25 cellular contexts compared by ENCODE assay signal in genomic region chr1:1460540-1461130, GRCh38. TPM values are rescaled to one million over a fixed set of nuclear protein-coding genes. Genes with fewer than 3 reads are reported as not detected.
"Had no signal": no experiment of that assay in that cellular context is flagged by ENCODE, and none has a peak within 500 bp of the region (broad histone marks: within the 10 kb centered on the region; RNA-seq: fewer than 3 reads in every experiment).

No MANE protein-coding gene starts in this region.

- H3K36me3 ChIP-seq: esophagus squamous epithelium, lower lobe of right lung, neutrophil, sigmoid colon, tibial artery had no signal

- ATAC-seq: effector memory CD8-positive, alpha-beta T cell; left colon; left ventricle myocardium superior; lower lobe of right lung; natural killer cell; stimulated activated effector memory CD8-positive, alpha-beta T cell treated with anti-CD3 and anti-CD28 coated beads, Interleukin-12 subunit alpha, Interleukin-12 subunit beta, amount 100 ng/mL, for 72 hours had no signal

- H3K4me3 ChIP-seq: esophagus squamous epithelium, lower lobe of right lung, sigmoid colon, testis, tibial artery had no signal

- H3K9me3 ChIP-seq: esophagus squamous epithelium, lower lobe of right lung, neutrophil, sigmoid colon, testis, tibial artery had no signal

- H3K79me2 ChIP-seq: parathyroid adenoma had no signal

- DNase-seq: cortex of kidney; effector memory CD8-positive, alpha-beta T cell; erythroblast; esophagus squamous epithelium; hypothalamus; immature natural killer cell; islet precursor cell; kidney glomerular epithelial cell; left colon; left ventricle myocardium superior; lower lobe of right lung; natural killer cell; sigmoid colon; stimulated activated CD4-positive, alpha-beta T cell treated with anti-CD3 and anti-CD28 coated beads, Interleukin-2, amount 100 ng/mL, for 24 hours; stimulated activated CD4-positive, alpha-beta T cell treated with anti-CD3 and anti-CD28 coated beads, Interleukin-4, amount 100 ng/mL, for 24 hours; stimulated activated naive CD4-positive, alpha-beta T cell treated with Interleukin-2 at 50 U/mL for 16 hours; substantia nigra; testis; tibial artery had no signal

- H3K27ac ChIP-seq: esophagus squamous epithelium, lower lobe of right lung, neutrophil, parathyroid adenoma, sigmoid colon, testis, tibial artery had no signal

- H3K27me3 ChIP-seq: sigmoid colon, testis had no signal

- H3K9ac ChIP-seq: parathyroid adenoma had no signal

- H2AFZ ChIP-seq: parathyroid adenoma had no signal

- H3K4me1 ChIP-seq: parathyroid adenoma, sigmoid colon, tibial artery had no signal

RNA-seq across cellular contexts. Expression of gene ATAD3C, which starts 11.1 kb away (rescaled TPM):
- total RNA-seq: frontal cortex, skeletal muscle tissue had no signal

RNA-seq across cellular contexts. Expression of gene VWA1, which starts 25.1 kb away (rescaled TPM):
- total RNA-seq: natural killer cell had no signal

RNA-seq across cellular contexts. Expression of gene ANKRD65, which starts 39.6 kb away (rescaled TPM):
- total RNA-seq: mononuclear cell, natural killer cell had no signal
